Comparison of ENCODE assay signal across 18 cellular contexts in the genomic region with DNA sequence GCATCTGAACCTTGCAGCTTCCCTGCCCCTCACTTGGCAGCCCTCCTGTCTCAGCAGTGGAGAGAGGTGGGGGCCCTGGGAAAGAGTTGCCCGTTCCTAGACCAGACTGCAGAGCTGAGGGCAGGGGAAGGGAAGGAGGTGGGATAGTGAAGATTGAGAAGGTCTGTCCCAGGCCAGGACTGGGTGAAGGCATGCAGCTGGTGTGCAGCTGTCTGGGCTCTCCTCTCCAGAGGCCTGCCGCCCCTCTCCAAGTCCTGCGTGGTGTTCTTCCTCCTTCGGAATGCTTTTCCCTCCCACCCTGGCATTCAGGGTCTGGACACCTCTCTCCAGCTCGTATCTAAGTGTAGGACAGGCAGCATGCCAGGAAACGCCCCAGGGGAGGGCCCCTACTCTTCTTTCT.
"Had no signal": no experiment of that assay in that cellular context is flagged by ENCODE, and none has a peak within 500 bp of the region (broad histone marks: within the 10 kb centered on the region; RNA-seq: fewer than 3 reads in every experiment).

No MANE protein-coding gene starts in this region.

- H3K4me3 ChIP-seq: dorsolateral prefrontal cortex, heart right ventricle, lung, ovary, smooth muscle cell had no signal

- H3K27ac ChIP-seq: heart right ventricle, ovary had no signal

- H3K9me3 ChIP-seq: heart right ventricle, ovary had no signal

- H3K27me3 ChIP-seq: ovary had no signal

- H3K9me3 Mint-ChIP-seq: central memory CD8-positive, alpha-beta T cell; stimulated activated naive B cell treated with anti-CD40 and anti-IgM and Interleukin-4, amounts not matched to agents 10 μg/mL and 1 μg/mL and 100 μg/mL, for 72 hours had no signal

- H3K36me3 ChIP-seq: heart right ventricle, ovary had no signal

- DNase-seq: cortex of kidney; dorsolateral prefrontal cortex; effector memory CD4-positive, alpha-beta T cell; heart right ventricle; hypothalamus; left ventricle myocardium superior; mesenchymal stem cell; naive B cell; ovary; stimulated activated CD4-positive, alpha-beta T cell treated with anti-CD3 and anti-CD28 coated beads, Interleukin-4, amount 100 ng/mL, for 1 hour; stimulated activated CD8-positive, alpha-beta memory T cell treated with anti-CD3 and anti-CD28 coated beads, Interleukin-4, amount 100 ng/mL, for 48 hours; stimulated activated naive B cell treated with anti-CD40 and anti-IgM and Interleukin-4, amounts not matched to agents 10 μg/mL and 1 μg/mL and 100 μg/mL, for 72 hours; trophoblast cell had no signal

- H3K4me3 Mint-ChIP-seq: central memory CD8-positive, alpha-beta T cell had no signal

- ATAC-seq: esophagus mucosa; left ventricle myocardium superior; stimulated activated naive B cell treated with anti-CD40 and anti-IgM and Interleukin-4, amounts not matched to agents 10 μg/mL and 1 μg/mL and 100 μg/mL, for 72 hours had no signal

- H3K27ac Mint-ChIP-seq: progenitor cell of endocrine pancreas; stimulated activated naive B cell treated with anti-CD40 and anti-IgM and Interleukin-4, amounts not matched to agents 10 μg/mL and 1 μg/mL and 100 μg/mL, for 72 hours had no signal
